In genomic region chr12:25433581-25434325, GRCh38 we compare ENCODE assay signal across 16 cellular contexts.
DNase-seq lines count a peak whose midpoint lies in the region; ATAC-seq and TF ChIP-seq lines count a peak whose summit lies in the region.
"Had no signal": no experiment of that assay in that cellular context is flagged by ENCODE, and none has a peak within 500 bp of the region (broad histone marks: within the 10 kb centered on the region; RNA-seq: fewer than 3 reads in every experiment).

No MANE protein-coding gene starts in this region.

- peaks cover 19 to 25% of the 10 kb centered on the region in 2 experiments for H3K4me1 ChIP-seq in SK-N-SH (ENCODE audit: control insufficient read depth in 1 of 2, insufficient read depth in 2 of 2, low read depth in 1 of 2, low read length in 1 of 2)
- peaks cover 23% of the 10 kb centered on the region for H3K4me1 ChIP-seq in osteoblast (ENCODE audit: insufficient read depth, low read length)
- H3K4me1 ChIP-seq: HAP-1 had no signal

- H3K36me3 ChIP-seq in SK-N-SH (replicated peaks in 1 of 2; ENCODE audit: control insufficient read depth in 1 of 2, insufficient read depth in 2 of 2, low read length in 1 of 2), result no peaks in the 10 kb centered on the region
- H3K36me3 ChIP-seq in osteoblast (ENCODE audit: insufficient read depth, low read length), result no peaks in the 10 kb centered on the region
- H3K36me3 ChIP-seq: HAP-1 had no signal

- H3K79me2 ChIP-seq in SK-N-SH (ENCODE audit: insufficient read depth) (no peaks in the 10 kb centered on the region), osteoblast (ENCODE audit: insufficient read depth, low read length) (no peaks in the 10 kb centered on the region)

- ATAC-seq in HG02970 (IDR thresholded peaks at IDR 0.05; ENCODE audit: low FRiP score, unreplicated experiment), result no peak

- H3K4me2 ChIP-seq in SK-N-SH (peak overlapping the region; percentile 59), osteoblast (ENCODE audit: insufficient read depth, low read length) (peak overlapping the region; percentile 15)

- H3K9me2 ChIP-seq in SK-N-SH, result no peaks in the 10 kb centered on the region

- H3K27me3 ChIP-seq in SK-N-SH (ENCODE audit: insufficient read depth), result no peaks in the 10 kb centered on the region
- no peaks in the 10 kb centered on the region for H3K27me3 ChIP-seq in osteoblast (ENCODE audit: insufficient read depth, low read length)

- H3K27ac ChIP-seq in SK-N-SH (ENCODE audit: low read depth in 2 of 2, low read length in 1 of 2), result peak overlapping the region; percentile 74 to 82
- peak overlapping the region; percentile 35 for H3K27ac ChIP-seq in osteoblast (ENCODE audit: low read depth, low read length)

- H3K9me3 ChIP-seq in SK-N-SH (no peaks in the 10 kb centered on the region), osteoblast (ENCODE audit: low read depth, low read length) (no peaks in the 10 kb centered on the region)
- H3K9me3 ChIP-seq: HAP-1 had no signal

- CTCF ChIA-PET in SK-N-SH (lab: Yijun Ruan, JAX), result interaction anchor here (0.7 to 3.5 kb wide), 7 partner anchors 11 to 664 kb away, joined by 3 to 21 read pairs (median 4); no protein-coding TSS in a partner anchor

- H3F3A ChIP-seq in SK-N-SH (replicated peaks; ENCODE audit: insufficient read depth), result peaks cover 15% of the 10 kb centered on the region

- 6% methylated on average over 3 of the region's 3 CpGs for WGBS in SK-N-SH (ENCODE audit: low lambda C conversion rate)

- H3K4me3 ChIP-seq in SK-N-SH (ENCODE audit: low read depth in 2 of 2, low read length in 1 of 2) (no peak overlapping the region), fibroblast of mammary gland (ENCODE audit: control insufficient read depth, low read depth, low read length) (no peak overlapping the region), osteoblast (ENCODE audit: insufficient read depth, low read length) (no peak overlapping the region)
- H3K4me3 ChIP-seq: HAP-1 had no signal

- no peak overlapping the region for H3K9ac ChIP-seq in SK-N-SH

- H2AFZ ChIP-seq in SK-N-SH (ENCODE audit: low read depth) (peak overlapping the region; percentile 55), osteoblast (ENCODE audit: low read length) (no peak overlapping the region)

- peak in 1 of 2 experiments; percentile 54; a peak in 2 of 4 replicates for TF ChIP-seq EP300 in SK-N-SH (IDR thresholded peaks at IDR 0.05; ENCODE audit: borderline replicate concordance in 1 of 2, low read depth in 1 of 2, low read length in 1 of 2)

- POLR2A ChIA-PET in SK-N-SH (lab: Yijun Ruan, JAX), result no interaction called here

- no peak for TF ChIP-seq RAD21 in SK-N-SH (IDR thresholded peaks at IDR 0.05; ENCODE audit: low read length)

- DNase-seq in H4 (ENCODE audit: low spot score) (peak; percentile 61), SK-N-SH (no peak), fibroblast of mammary gland (ENCODE audit: low read depth) (peak; percentile 49), osteoblast (ENCODE audit: insufficient read length, low spot score, missing footprints) (peak; percentile 27), AG20443 (ENCODE audit: low spot score) (no peak), NCI-H187 (lab: John Stamatoyannopoulos, UW) (no peak), NCI-H774 (lab: John Stamatoyannopoulos, UW) (no peak)
- DNase-seq: activated CD4-positive, alpha-beta T cell treated with anti-CD3 and anti-CD28 coated beads for 1 hour; activated T-cell treated with anti-CD3 and anti-CD28 coated beads, Interleukin-2, amount 50 U/mL, for 24 hours; amniotic stem cell; CD4-positive, CD25-positive, alpha-beta regulatory T cell; effector CD4-positive, alpha-beta T cell; NCI-H2171 treated with DMSO at 0.1 percent for 48 hours; small intestine had no signal

- TF ChIP-seq CTCF in SK-N-SH (IDR thresholded peaks at IDR 0.05) (no peak), fibroblast of mammary gland (conservative IDR thresholded peaks at IDR 0.05; ENCODE audit: control insufficient read depth, insufficient read depth, low read depth, low read length) (no peak), osteoblast (IDR thresholded peaks at IDR 0.05; ENCODE audit: extremely low read depth, low read depth, low read length) (no peak)

- H4K20me1 ChIP-seq in SK-N-SH (ENCODE audit: insufficient read depth) (no peaks in the 10 kb centered on the region), osteoblast (ENCODE audit: insufficient read depth, low read length) (no peaks in the 10 kb centered on the region)

TF ChIP-seq in SK-N-SH, 30 proteins besides CTCF, POLR2A, EP300 and RAD21 (continues in another document):
- TF ChIP-seq FOSL2 (IDR thresholded peaks at IDR 0.05; ENCODE audit: borderline replicate concordance, low read depth), result peak; percentile 77
- no peak for TF ChIP-seq NRF1 (IDR thresholded peaks at IDR 0.05; ENCODE audit: low read depth, low read length)
- TF ChIP-seq, protein P1, sequence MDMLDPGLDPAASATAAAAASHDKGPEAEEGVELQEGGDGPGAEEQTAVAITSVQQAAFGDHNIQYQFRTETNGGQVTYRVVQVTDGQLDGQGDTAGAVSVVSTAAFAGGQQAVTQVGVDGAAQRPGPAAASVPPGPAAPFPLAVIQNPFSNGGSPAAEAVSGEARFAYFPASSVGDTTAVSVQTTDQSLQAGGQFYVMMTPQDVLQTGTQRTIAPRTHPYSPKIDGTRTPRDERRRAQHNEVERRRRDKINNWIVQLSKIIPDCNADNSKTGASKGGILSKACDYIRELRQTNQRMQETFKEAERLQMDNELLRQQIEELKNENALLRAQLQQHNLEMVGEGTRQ (IDR thresholded peaks at IDR 0.05; ENCODE audit: borderline replicate concordance, low read depth, low read length), result no peak
- no peak for TF ChIP-seq MXI1 (IDR thresholded peaks at IDR 0.05; ENCODE audit: low read depth, low read length)
- TF ChIP-seq TEAD4 (IDR thresholded peaks at IDR 0.05; ENCODE audit: borderline replicate concordance, insufficient read depth), result 0 out of 2 replicates have a peak, but pooled peaks have one; percentile 17
- TF ChIP-seq, protein P2, sequence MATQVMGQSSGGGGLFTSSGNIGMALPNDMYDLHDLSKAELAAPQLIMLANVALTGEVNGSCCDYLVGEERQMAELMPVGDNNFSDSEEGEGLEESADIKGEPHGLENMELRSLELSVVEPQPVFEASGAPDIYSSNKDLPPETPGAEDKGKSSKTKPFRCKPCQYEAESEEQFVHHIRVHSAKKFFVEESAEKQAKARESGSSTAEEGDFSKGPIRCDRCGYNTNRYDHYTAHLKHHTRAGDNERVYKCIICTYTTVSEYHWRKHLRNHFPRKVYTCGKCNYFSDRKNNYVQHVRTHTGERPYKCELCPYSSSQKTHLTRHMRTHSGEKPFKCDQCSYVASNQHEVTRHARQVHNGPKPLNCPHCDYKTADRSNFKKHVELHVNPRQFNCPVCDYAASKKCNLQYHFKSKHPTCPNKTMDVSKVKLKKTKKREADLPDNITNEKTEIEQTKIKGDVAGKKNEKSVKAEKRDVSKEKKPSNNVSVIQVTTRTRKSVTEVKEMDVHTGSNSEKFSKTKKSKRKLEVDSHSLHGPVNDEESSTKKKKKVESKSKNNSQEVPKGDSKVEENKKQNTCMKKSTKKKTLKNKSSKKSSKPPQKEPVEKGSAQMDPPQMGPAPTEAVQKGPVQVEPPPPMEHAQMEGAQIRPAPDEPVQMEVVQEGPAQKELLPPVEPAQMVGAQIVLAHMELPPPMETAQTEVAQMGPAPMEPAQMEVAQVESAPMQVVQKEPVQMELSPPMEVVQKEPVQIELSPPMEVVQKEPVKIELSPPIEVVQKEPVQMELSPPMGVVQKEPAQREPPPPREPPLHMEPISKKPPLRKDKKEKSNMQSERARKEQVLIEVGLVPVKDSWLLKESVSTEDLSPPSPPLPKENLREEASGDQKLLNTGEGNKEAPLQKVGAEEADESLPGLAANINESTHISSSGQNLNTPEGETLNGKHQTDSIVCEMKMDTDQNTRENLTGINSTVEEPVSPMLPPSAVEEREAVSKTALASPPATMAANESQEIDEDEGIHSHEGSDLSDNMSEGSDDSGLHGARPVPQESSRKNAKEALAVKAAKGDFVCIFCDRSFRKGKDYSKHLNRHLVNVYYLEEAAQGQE (IDR thresholded peaks at IDR 0.05; ENCODE audit: low read depth, low read length), result no peak
- TF ChIP-seq NFIC (IDR thresholded peaks at IDR 0.05; ENCODE audit: borderline replicate concordance), result peak; percentile 45; the same call in 1 of the 2 replicates
- TF ChIP-seq, protein P3, sequence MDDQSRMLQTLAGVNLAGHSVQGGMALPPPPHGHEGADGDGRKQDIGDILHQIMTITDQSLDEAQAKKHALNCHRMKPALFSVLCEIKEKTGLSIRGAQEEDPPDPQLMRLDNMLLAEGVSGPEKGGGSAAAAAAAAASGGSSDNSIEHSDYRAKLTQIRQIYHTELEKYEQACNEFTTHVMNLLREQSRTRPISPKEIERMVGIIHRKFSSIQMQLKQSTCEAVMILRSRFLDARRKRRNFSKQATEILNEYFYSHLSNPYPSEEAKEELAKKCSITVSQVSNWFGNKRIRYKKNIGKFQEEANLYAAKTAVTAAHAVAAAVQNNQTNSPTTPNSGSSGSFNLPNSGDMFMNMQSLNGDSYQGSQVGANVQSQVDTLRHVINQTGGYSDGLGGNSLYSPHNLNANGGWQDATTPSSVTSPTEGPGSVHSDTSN (IDR thresholded peaks at IDR 0.05), result peak; percentile 86
- peak; percentile 89 for TF ChIP-seq TCF12 (IDR thresholded peaks at IDR 0.05)
- TF ChIP-seq, protein P4, sequence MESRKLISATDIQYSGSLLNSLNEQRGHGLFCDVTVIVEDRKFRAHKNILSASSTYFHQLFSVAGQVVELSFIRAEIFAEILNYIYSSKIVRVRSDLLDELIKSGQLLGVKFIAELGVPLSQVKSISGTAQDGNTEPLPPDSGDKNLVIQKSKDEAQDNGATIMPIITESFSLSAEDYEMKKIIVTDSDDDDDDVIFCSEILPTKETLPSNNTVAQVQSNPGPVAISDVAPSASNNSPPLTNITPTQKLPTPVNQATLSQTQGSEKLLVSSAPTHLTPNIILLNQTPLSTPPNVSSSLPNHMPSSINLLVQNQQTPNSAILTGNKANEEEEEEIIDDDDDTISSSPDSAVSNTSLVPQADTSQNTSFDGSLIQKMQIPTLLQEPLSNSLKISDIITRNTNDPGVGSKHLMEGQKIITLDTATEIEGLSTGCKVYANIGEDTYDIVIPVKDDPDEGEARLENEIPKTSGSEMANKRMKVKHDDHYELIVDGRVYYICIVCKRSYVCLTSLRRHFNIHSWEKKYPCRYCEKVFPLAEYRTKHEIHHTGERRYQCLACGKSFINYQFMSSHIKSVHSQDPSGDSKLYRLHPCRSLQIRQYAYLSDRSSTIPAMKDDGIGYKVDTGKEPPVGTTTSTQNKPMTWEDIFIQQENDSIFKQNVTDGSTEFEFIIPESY (IDR thresholded peaks at IDR 0.05; ENCODE audit: borderline replicate concordance, low read depth), result no peak
- no peak for TF ChIP-seq GATA2 (CRISPR knock-in tag; IDR thresholded peaks at IDR 0.05)
- TF ChIP-seq, protein P5, sequence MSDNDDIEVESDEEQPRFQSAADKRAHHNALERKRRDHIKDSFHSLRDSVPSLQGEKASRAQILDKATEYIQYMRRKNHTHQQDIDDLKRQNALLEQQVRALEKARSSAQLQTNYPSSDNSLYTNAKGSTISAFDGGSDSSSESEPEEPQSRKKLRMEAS (IDR thresholded peaks at IDR 0.05; ENCODE audit: low read depth), result no peak; the same call in 1 of the 2 replicates
- TF ChIP-seq GABPA (IDR thresholded peaks at IDR 0.05; ENCODE audit: low read depth), result no peak
- no peak for TF ChIP-seq ELF1 (IDR thresholded peaks at IDR 0.05)

Comparison
In these comparisons a context has a peak if more than half of its experiments do, and no peak if none do; other contexts are left out.
1. DNase-seq: peak in H4 (single experiment), fibroblast of mammary gland (single experiment) and osteoblast (single experiment); none in SK-N-SH (single experiment), AG20443 (single experiment), NCI-H187 (0 of 2) and NCI-H774 (single experiment).